Comparison of ENCODE assay signal across 16 cellular contexts in genomic region chr14:90455100-90455571, GRCh38. TPM values are rescaled to one million over a fixed set of nuclear protein-coding genes. Genes with fewer than 3 reads are reported as not detected.
DNase-seq lines count a peak whose midpoint lies in the region; ATAC-seq, FAIRE-seq and TF ChIP-seq lines count a peak whose summit lies in the region.
"Had no signal": no experiment of that assay in that cellular context is flagged by ENCODE, and none has a peak within 500 bp of the region (broad histone marks: within the 10 kb centered on the region; RNA-seq: fewer than 3 reads in every experiment).

No MANE protein-coding gene starts in this region.

- no peaks in the 10 kb centered on the region for H3K36me3 Mint-ChIP-seq in activated CD8-positive, alpha-beta T cell treated with anti-CD3 and anti-CD28 coated beads for 36 hours (ENCODE audit: low read depth)
- H3K36me3 Mint-ChIP-seq: natural killer cell treated with Interleukin-12 subunit alpha and Interleukin-12 subunit beta and Interleukin-15 and Interleukin-18, amount 100 ng/mL, for 72 hours; stimulated activated memory B cell treated with anti-CD40 and anti-IgM and Interleukin-4, amounts not matched to agents 10 μg/mL and 1 μg/mL and 100 μg/mL, for 72 hours had no signal

- no peak for ATAC-seq in GM19351 (IDR thresholded peaks at IDR 0.05; ENCODE audit: unreplicated experiment)
- ATAC-seq in activated CD8-positive, alpha-beta T cell treated with anti-CD3 and anti-CD28 coated beads for 36 hours: no peak
- ATAC-seq: stimulated activated memory B cell treated with anti-CD40 and anti-IgM and Interleukin-4, amounts not matched to agents 10 μg/mL and 1 μg/mL and 100 μg/mL, for 72 hours had no signal

- no peak overlapping the region for H3K4me3 Mint-ChIP-seq in activated CD8-positive, alpha-beta T cell treated with anti-CD3 and anti-CD28 coated beads for 36 hours
- H3K4me3 Mint-ChIP-seq: natural killer cell treated with Interleukin-12 subunit alpha and Interleukin-12 subunit beta and Interleukin-15 and Interleukin-18, amount 100 ng/mL, for 72 hours; stimulated activated memory B cell treated with anti-CD40 and anti-IgM and Interleukin-4, amounts not matched to agents 10 μg/mL and 1 μg/mL and 100 μg/mL, for 72 hours had no signal

- FAIRE-seq in kidney (lab: Jason Lieb, UNC): no peak
- FAIRE-seq: A204.1 had no signal

- DNase-seq in NCI-H82 (lab: John Stamatoyannopoulos, UW): peak; percentile 52
- DNase-seq in NCI-H82 treated with DMSO at 0.1 percent for 48 hours (lab: John Stamatoyannopoulos, UW; ENCODE audit: unreplicated experiment): no peak
- DNase-seq in kidney: peak; percentile 77
- no peak for DNase-seq in NCI-H2107 treated with DMSO at 0.1 percent for 48 hours (lab: John Stamatoyannopoulos, UW; ENCODE audit: unreplicated experiment)
- DNase-seq in stimulated activated CD4-positive, alpha-beta T cell treated with anti-CD3 and anti-CD28 coated beads, Interleukin-4, amount 100 ng/mL, for 1 hour: no peak
- DNase-seq in activated CD8-positive, alpha-beta T cell treated with anti-CD3 and anti-CD28 coated beads for 36 hours: no peak
- DNase-seq: activated naive CD4-positive, alpha-beta T cell treated with Interleukin-2 at 50 U/mL for 16 hours; GDM1; NCI-H1105 had no signal

- no peak overlapping the region for H3K4me3 ChIP-seq in kidney (ENCODE audit: low read length in 2 of 2)
- no peak overlapping the region for H3K4me3 ChIP-seq in parathyroid adenoma (ENCODE audit: low read depth, low read length)
- H3K4me3 ChIP-seq: HAP-1, thyroid gland had no signal

- H3K9me3 Mint-ChIP-seq in activated CD8-positive, alpha-beta T cell treated with anti-CD3 and anti-CD28 coated beads for 36 hours: no peaks in the 10 kb centered on the region
- H3K9me3 Mint-ChIP-seq: natural killer cell treated with Interleukin-12 subunit alpha and Interleukin-12 subunit beta and Interleukin-15 and Interleukin-18, amount 100 ng/mL, for 72 hours; stimulated activated memory B cell treated with anti-CD40 and anti-IgM and Interleukin-4, amounts not matched to agents 10 μg/mL and 1 μg/mL and 100 μg/mL, for 72 hours had no signal

- H3K79me2 ChIP-seq in parathyroid adenoma: no peaks in the 10 kb centered on the region

- CTCF ChIA-PET in activated CD8-positive, alpha-beta T cell treated with anti-CD3 and anti-CD28 coated beads for 36 hours (lab: Charles Lee): no interaction called here

- POLR2A ChIA-PET in activated CD8-positive, alpha-beta T cell treated with anti-CD3 and anti-CD28 coated beads for 36 hours (lab: Charles Lee): no interaction called here

- no peak for TF ChIP-seq CTCF in kidney (IDR thresholded peaks at IDR 0.05; ENCODE audit: borderline replicate concordance, extremely low read depth, insufficient read depth)
- TF ChIP-seq CTCF in parathyroid adenoma (IDR thresholded peaks at IDR 0.05): no peak
- no peak for TF ChIP-seq CTCF in activated CD8-positive, alpha-beta T cell treated with anti-CD3 and anti-CD28 coated beads for 36 hours (IDR thresholded peaks at IDR 0.05)

- no peak overlapping the region for H3K9ac ChIP-seq in kidney (ENCODE audit: low read length in 2 of 2)
- H3K9ac ChIP-seq in parathyroid adenoma: no peak overlapping the region

- peak overlapping the region; percentile 31 for H2AFZ ChIP-seq in parathyroid adenoma

- H3K27me3 ChIP-seq in parathyroid adenoma (ENCODE audit: control insufficient read depth, insufficient read depth, low read length): no peaks in the 10 kb centered on the region
- H3K27me3 ChIP-seq: thyroid gland had no signal

- no peak overlapping the region for H3K27ac ChIP-seq in kidney (ENCODE audit: low read depth in 2 of 2, low read length in 2 of 2)
- H3K27ac ChIP-seq in parathyroid adenoma: no peak overlapping the region
- H3K27ac ChIP-seq: thyroid gland had no signal

- no peaks in the 10 kb centered on the region for H3K36me3 ChIP-seq in kidney (ENCODE audit: control insufficient read depth in 1 of 2, insufficient read depth in 2 of 2, low read length in 2 of 2)
- H3K36me3 ChIP-seq in parathyroid adenoma (ENCODE audit: control insufficient read depth, insufficient read depth, low read length): no peaks in the 10 kb centered on the region
- H3K36me3 ChIP-seq: HAP-1, thyroid gland had no signal

- H3K27ac Mint-ChIP-seq in activated CD8-positive, alpha-beta T cell treated with anti-CD3 and anti-CD28 coated beads for 36 hours: no peak overlapping the region
- H3K27ac Mint-ChIP-seq: stimulated activated memory B cell treated with anti-CD40 and anti-IgM and Interleukin-4, amounts not matched to agents 10 μg/mL and 1 μg/mL and 100 μg/mL, for 72 hours had no signal

- H3K27me3 Mint-ChIP-seq in activated CD8-positive, alpha-beta T cell treated with anti-CD3 and anti-CD28 coated beads for 36 hours: no peaks in the 10 kb centered on the region
- H3K27me3 Mint-ChIP-seq: natural killer cell treated with Interleukin-12 subunit alpha and Interleukin-12 subunit beta and Interleukin-15 and Interleukin-18, amount 100 ng/mL, for 72 hours had no signal

- no peak overlapping the region for H3K4me2 ChIP-seq in parathyroid adenoma (ENCODE audit: low read length)

- H3K4me1 ChIP-seq in kidney (ENCODE audit: control insufficient read depth in 1 of 2, insufficient read depth in 1 of 2, low read depth in 1 of 2, low read length in 2 of 2): peaks cover 0 to 15% of the 10 kb centered on the region in 2 donors
- H3K4me1 ChIP-seq in parathyroid adenoma: peaks cover 10% of the 10 kb centered on the region
- H3K4me1 ChIP-seq: HAP-1, thyroid gland had no signal

- peaks cover 6% of the 10 kb centered on the region for H3K4me1 Mint-ChIP-seq in activated CD8-positive, alpha-beta T cell treated with anti-CD3 and anti-CD28 coated beads for 36 hours (ENCODE audit: low read depth)

- intact Hi-C loops in kidney (cut with DNase I): no loop called here
- intact Hi-C loops in activated CD8-positive, alpha-beta T cell treated with anti-CD3 and anti-CD28 coated beads for 36 hours (cut with micrococcal nuclease): no loop called here

- H3K9me3 ChIP-seq in kidney (ENCODE audit: control insufficient read depth in 1 of 2, low read length in 2 of 2) (no peaks in the 10 kb centered on the region), parathyroid adenoma (ENCODE audit: control insufficient read depth, low read length) (no peaks in the 10 kb centered on the region)
- H3K9me3 ChIP-seq: HAP-1, thyroid gland had no signal

RNA-seq across cellular contexts. Expression of gene CALM1, which starts 58.3 kb away (rescaled TPM):
- total RNA-seq in kidney: 328 TPM
- 469 TPM for polyA plus RNA-seq in kidney (ENCODE audit: insufficient read depth, low read depth, low replicate concordance)
- total RNA-seq in activated CD8-positive, alpha-beta T cell treated with anti-CD3 and anti-CD28 coated beads for 36 hours: 100 to 1,000 TPM; 365 to 373 TPM

Comparison
In these comparisons a context has a peak if more than half of its experiments do, and no peak if none do; other contexts are left out.
1. DNase-seq: peak in NCI-H82 (single experiment) and kidney (single experiment); none in NCI-H82 treated with DMSO at 0.1 percent for 48 hours (single experiment), NCI-H2107 treated with DMSO at 0.1 percent for 48 hours (single experiment), stimulated activated CD4-positive, alpha-beta T cell treated with anti-CD3 and anti-CD28 coated beads, Interleukin-4, amount 100 ng/mL, for 1 hour (single experiment) and activated CD8-positive, alpha-beta T cell treated with anti-CD3 and anti-CD28 coated beads for 36 hours (single experiment).